10 cellular contexts compared by ENCODE assay signal in the genomic region with DNA sequence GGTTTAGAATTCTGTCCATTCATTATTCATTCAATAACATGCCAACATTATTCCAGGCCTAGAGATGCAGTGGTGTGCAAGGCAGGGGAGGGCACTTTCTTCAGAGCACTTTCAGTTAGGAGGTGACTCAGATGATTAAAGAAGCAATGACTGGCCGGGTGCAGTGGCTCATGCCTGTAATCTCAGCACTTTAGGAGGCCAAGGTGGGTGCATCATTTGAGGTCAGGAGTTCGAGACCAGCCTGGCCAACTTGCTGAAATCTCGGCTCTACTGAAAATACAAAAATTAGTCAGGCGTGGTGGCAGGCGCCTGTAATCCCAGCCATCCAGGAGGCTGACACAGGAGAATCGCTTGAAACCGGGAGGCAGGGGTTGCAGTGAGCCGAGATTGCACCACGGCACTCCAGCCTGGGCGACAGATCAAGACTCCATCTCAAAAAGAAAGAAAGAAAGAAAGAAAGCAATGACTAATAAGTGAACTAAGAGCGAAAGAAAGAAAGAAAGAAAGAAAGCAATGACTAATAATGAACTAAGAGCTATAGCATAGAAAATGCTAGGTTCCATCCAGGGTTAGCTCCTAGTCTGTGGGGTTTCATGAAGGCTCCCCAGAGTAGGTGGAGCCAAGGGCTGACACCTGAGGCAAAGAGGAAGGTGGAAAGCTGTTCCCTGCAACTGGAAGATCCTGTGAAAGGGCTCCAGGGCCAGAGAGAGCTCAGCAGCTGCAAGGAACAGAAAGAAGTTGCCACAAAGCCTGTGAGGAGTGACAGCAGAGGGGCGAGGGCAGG.
A peak's percentile ranks its signal among the peaks of the same experiment; 100 is the strongest.
DNase-seq lines count a peak whose midpoint lies in the region; ATAC-seq, FAIRE-seq and TF ChIP-seq lines count a peak whose summit lies in the region.
"Had no signal": no experiment of that assay in that cellular context is flagged by ENCODE, and none has a peak within 500 bp of the region (broad histone marks: within the 10 kb centered on the region; RNA-seq: fewer than 3 reads in every experiment).

No MANE protein-coding gene starts in this region.

- POLR2A ChIA-PET in GM12878 (lab: Charles Lee), result no interaction called here

- H3K27ac ChIP-seq in GM12878 (ENCODE audit: control insufficient read depth, insufficient read depth) (peak overlapping the region; percentile 47), stomach (no peak overlapping the region)

- ATAC-seq in GM18909 (IDR thresholded peaks at IDR 0.05; ENCODE audit: poor library complexity, unreplicated experiment) (peak; percentile 53), HG03045 (IDR thresholded peaks at IDR 0.05; ENCODE audit: unreplicated experiment) (peak; percentile 81), GM12878 (peak; percentile 84)

- in situ Hi-C loops in GM12878 (cut with MboI), result no loop called here

- TF ChIP-seq EP300 in GM12878 (IDR thresholded peaks at IDR 0.05; ENCODE audit: borderline replicate concordance in 1 of 2, control insufficient read depth in 1 of 2, low read depth in 2 of 2, low read length in 2 of 2), result no peak
- no peak for TF ChIP-seq EP300 in stomach (IDR thresholded peaks at IDR 0.05)

- H2AFZ ChIP-seq in GM12878 (ENCODE audit: control insufficient read depth, low read depth, low read length), result no peak overlapping the region

- no TSS peak for BruUV-seq in GM12878 (replicated peaks; lab: Mats Ljungman, UMichigan)

- H3K79me2 ChIP-seq in GM12878 (ENCODE audit: control insufficient read depth, insufficient read depth, low read length), result no peaks in the 10 kb centered on the region

- H3K27me3 ChIP-seq in GM12878 (replicated peaks in 1 of 2; ENCODE audit: control insufficient read depth in 2 of 2, insufficient read depth in 2 of 2, low read length in 1 of 2) (no peaks in the 10 kb centered on the region), stomach (no peaks in the 10 kb centered on the region)

- TF ChIP-seq CTCF in GM12878 (IDR thresholded peaks at IDR 0.05 in 2 of 3, conservative IDR thresholded peaks at IDR 0.05 in 1 of 3; ENCODE audit: control insufficient read depth in 2 of 3, extremely low read depth in 1 of 3, insufficient read depth in 1 of 3, low read depth in 3 of 3, low read length in 3 of 3) (no peak), stomach (IDR thresholded peaks at IDR 0.05) (no peak)

- RAD21 ChIA-PET in GM12878 (lab: Charles Lee; ENCODE audit: unreplicated experiment), result no interaction called here

- H3K4me1 ChIP-seq in GM12878 (ENCODE audit: control insufficient read depth, insufficient read depth, low read length) (peaks cover 36% of the 10 kb centered on the region), stomach (peaks cover 0 to 47% (median 19%) of the 10 kb centered on the region in 4 donors)

- no peak for TF ChIP-seq RAD21 in GM12878 (IDR thresholded peaks at IDR 0.05; ENCODE audit: insufficient read depth, low read depth, low read length)

- 0% methylated on average over 12 of the region's 12 CpGs for WGBS in GM12878 (ENCODE audit: insufficient coverage, insufficient replicate concordance, low lambda C conversion rate, missing lambda C conversion rate)
- 71 to 87% (median 79%) methylated on average over 12 of the region's 12 CpGs for WGBS in stomach, 5 donors

- H3K36me3 ChIP-seq in GM12878 (ENCODE audit: control insufficient read depth in 2 of 2, insufficient read depth in 2 of 2, low read length in 1 of 2), result no peaks in the 10 kb centered on the region
- H3K36me3 ChIP-seq in stomach, result no peaks in the 10 kb centered on the region

- peak overlapping the region; percentile 98 for H3K4me2 ChIP-seq in GM12878 (ENCODE audit: control insufficient read depth, insufficient read depth)

- H3K9me3 ChIP-seq in GM12878 (replicated peaks; ENCODE audit: control insufficient read depth, insufficient read depth, low read length) (no peaks in the 10 kb centered on the region; the same call in 2 of the 3 replicates), stomach (no peaks in the 10 kb centered on the region)

- H4K20me1 ChIP-seq in GM12878 (ENCODE audit: control insufficient read depth, insufficient read depth), result no peaks in the 10 kb centered on the region

- FAIRE-seq in GM12878 (lab: Jason Lieb, UNC), result peak; percentile 85

- SMC1A ChIA-PET in GM12878 (lab: Charles Lee; ENCODE audit: uncharacterized antibody, unreplicated experiment), result interaction anchor here (1.0 to 1.4 kb wide), 3 partner anchors 10 to 31 kb away, joined by 3 to 5 read pairs (median 5); no protein-coding TSS in a partner anchor

- CTCF ChIA-PET in GM12878 (lab: Yijun Ruan, JAX), result interaction anchor here (2.8 kb wide), 1 partner anchor 9 kb away, joined by 17 read pairs; no protein-coding TSS in a partner anchor

- H3K9ac ChIP-seq in GM12878 (ENCODE audit: control insufficient read depth, insufficient read depth, low read length), result no peak overlapping the region

- intact Hi-C loops in GM12878 (cut with micrococcal nuclease; ENCODE audit: unreplicated experiment) (no loop called here), stomach (cut with DNase I; ENCODE audit: low total_unique reads) (no loop called here)

- H3K4me3 ChIP-seq in GM12878, result peak overlapping the region; percentile 35
- no peak overlapping the region for H3K4me3 ChIP-seq in stomach

- TF ChIP-seq POLR2A in GM12878 (IDR thresholded peaks at IDR 0.05; ENCODE audit: low read depth, low read length), result no peak
- no peak for TF ChIP-seq POLR2A in stomach (IDR thresholded peaks at IDR 0.05)

- DNase-seq in ELR (ENCODE audit: low read depth), result peak; percentile 13
- DNase-seq in GM12878 (ENCODE audit: low read depth, low spot score), result no peak
- DNase-seq in T1000 (lab: John Stamatoyannopoulos, UW), result no peak
- DNase-seq in pons (ENCODE audit: low spot score), result no peak
- no peak for DNase-seq in stomach
- no peak for DNase-seq in iPS-NIHi7 (ENCODE audit: extremely low spot score)
- DNase-seq: cerebellar nuclear complex, COR-L47 had no signal

TF ChIP-seq in GM12878, 131 proteins besides CTCF, POLR2A, EP300 and RAD21 (continues in another document):
- TF ChIP-seq EGR1 (IDR thresholded peaks at IDR 0.05; ENCODE audit: borderline replicate concordance in 1 of 2, low read depth in 2 of 2, low read length in 2 of 2) (no peak), RUNX3 (IDR thresholded peaks at IDR 0.05; ENCODE audit: low read length) (0 out of 2 replicates have a peak, but pooled peaks have one; percentile 16), MEF2A (IDR thresholded peaks at IDR 0.05; ENCODE audit: insufficient read depth, low read depth, low read length) (no peak), KAT2A (conservative IDR thresholded peaks at IDR 0.05; ENCODE audit: control insufficient read depth, low read depth, low read length) (no peak), MTA3 (IDR thresholded peaks at IDR 0.05; ENCODE audit: borderline replicate concordance, low read length) (no peak), SIX5 (IDR thresholded peaks at IDR 0.05; ENCODE audit: low read depth, low read length, severe bottlenecking) (no peak), SMARCA5 (IDR thresholded peaks at IDR 0.05) (no peak), MEF2B (IDR thresholded peaks at IDR 0.05; ENCODE audit: partially characterized antibody, poor library complexity, severe bottlenecking) (peak; percentile 12), WRNIP1 (IDR thresholded peaks at IDR 0.05; ENCODE audit: borderline replicate concordance, low read depth, low read length) (no peak), NFIC (IDR thresholded peaks at IDR 0.05; ENCODE audit: low read depth, low read length) (0 out of 2 replicates have a peak, but pooled peaks have one; percentile 30), IKZF2 (IDR thresholded peaks at IDR 0.05) (peak; percentile 27 to 76; a peak in 2 of 4 replicates), ASH2L (IDR thresholded peaks at IDR 0.05; ENCODE audit: borderline replicate concordance, low read depth) (no peak), MTA2 (IDR thresholded peaks at IDR 0.05; ENCODE audit: low read depth) (peak; percentile 61), SREBF2 (IDR thresholded peaks at IDR 0.05; ENCODE audit: low read length) (no peak), SIN3A (IDR thresholded peaks at IDR 0.05; ENCODE audit: low read depth, low read length) (no peak), TAF1 (IDR thresholded peaks at IDR 0.05; ENCODE audit: borderline replicate concordance, low read depth, low read length) (no peak), NBN (IDR thresholded peaks at IDR 0.05) (peak; percentile 45; the same call in 1 of the 2 replicates), CREM (IDR thresholded peaks at IDR 0.05; ENCODE audit: low read depth) (0 out of 2 replicates have a peak, but pooled peaks have one; percentile 9), JUNB (IDR thresholded peaks at IDR 0.05) (peak; percentile 81), HDAC6 (IDR thresholded peaks at IDR 0.05; ENCODE audit: unreplicated experiment) (no peak), SKIL (IDR thresholded peaks at IDR 0.05; ENCODE audit: low read depth, poor library complexity, severe bottlenecking) (peak; percentile 26), PAX5 (IDR thresholded peaks at IDR 0.05; ENCODE audit: borderline replicate concordance, low read depth, low read length) (no peak), YBX1 (IDR thresholded peaks at IDR 0.05) (no peak), YY1 (IDR thresholded peaks at IDR 0.05; ENCODE audit: low read depth, low read length) (no peak), IRF4 (IDR thresholded peaks at IDR 0.05; ENCODE audit: low read depth, low read length) (0 out of 2 replicates have a peak, but pooled peaks have one; percentile 21)
